In the genomic region with DNA sequence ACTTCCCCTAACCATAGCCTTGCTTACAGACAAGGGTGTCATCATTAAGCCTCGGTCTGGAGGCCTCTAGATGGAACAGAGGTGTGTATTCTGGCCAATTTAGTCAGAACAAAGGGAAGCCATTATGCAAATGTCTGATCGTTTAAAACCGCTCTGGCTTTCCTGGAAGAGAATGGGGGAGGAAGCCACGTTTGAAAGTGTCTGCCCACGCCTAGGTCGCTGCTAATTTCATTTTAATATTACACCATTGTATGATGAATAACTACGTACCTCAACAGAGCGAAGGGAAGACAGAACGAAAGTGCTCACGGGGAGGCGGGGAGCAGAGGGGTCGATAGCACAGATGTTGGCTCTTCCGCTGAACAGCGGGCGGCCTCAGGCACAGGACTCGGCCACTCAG, we compare ENCODE assay signal across 14 cellular contexts. TPM values are rescaled to one million over a fixed set of nuclear protein-coding genes. Genes with fewer than 3 reads are reported as not detected.
DNase-seq lines count a peak whose midpoint lies in the region; ATAC-seq lines count a peak whose summit lies in the region.
"Had no signal": no experiment of that assay in that cellular context is flagged by ENCODE, and none has a peak within 500 bp of the region (broad histone marks: within the 10 kb centered on the region; RNA-seq: fewer than 3 reads in every experiment).

No MANE protein-coding gene starts in this region.

- H3K27ac ChIP-seq in BLaER1 = no peak overlapping the region
- no peak overlapping the region for H3K27ac ChIP-seq in mesenchymal stem cell (ENCODE audit: low read length, poor library complexity, severe bottlenecking)
- H3K27ac ChIP-seq: GM23248, left ventricle myocardium inferior had no signal

- no peaks in the 10 kb centered on the region for H4K20me1 ChIP-seq in BLaER1

- H3K9ac ChIP-seq in BLaER1 = no peak overlapping the region
- no peak overlapping the region for H3K9ac ChIP-seq in mesenchymal stem cell (ENCODE audit: low read length)
- H3K9ac ChIP-seq: GM23248 had no signal

- H2BK120ac ChIP-seq in mesenchymal stem cell (ENCODE audit: low read depth, low read length) = no peak overlapping the region

- no peak overlapping the region for H3K18ac ChIP-seq in mesenchymal stem cell (ENCODE audit: low read depth in 1 of 2, low read length in 2 of 2)

- no peak overlapping the region for H2AFZ ChIP-seq in mesenchymal stem cell (ENCODE audit: low read depth, low read length)
- H2AFZ ChIP-seq: GM23248 had no signal

- no peaks in the 10 kb centered on the region for H3K79me1 ChIP-seq in mesenchymal stem cell (replicated peaks; ENCODE audit: low read length, poor library complexity, severe bottlenecking)

- H2BK15ac ChIP-seq in mesenchymal stem cell (ENCODE audit: low read depth, poor library complexity, severe bottlenecking) = no peak overlapping the region

- no peak overlapping the region for H2BK12ac ChIP-seq in mesenchymal stem cell (ENCODE audit: low read length in 2 of 2)

- 75% methylated on average over 16 of the region's 16 CpGs for WGBS in mesenchymal stem cell

- no peak overlapping the region for H3K4me3 ChIP-seq in BLaER1
- no peak overlapping the region for H3K4me3 ChIP-seq in mesenchymal stem cell (ENCODE audit: insufficient read depth in 1 of 2, low read depth in 1 of 2, low read length in 2 of 2)
- H3K4me3 ChIP-seq: GM23248, left ventricle myocardium inferior had no signal

- no peak for ATAC-seq in HG02571 (IDR thresholded peaks at IDR 0.05; ENCODE audit: unreplicated experiment)

- no peak overlapping the region for H4K8ac ChIP-seq in mesenchymal stem cell (ENCODE audit: low read length)

- no peak overlapping the region for H2BK5ac ChIP-seq in mesenchymal stem cell (ENCODE audit: low read depth, low read length, poor library complexity, severe bottlenecking)

- H3K9me3 ChIP-seq in BLaER1 (no peaks in the 10 kb centered on the region), mesenchymal stem cell (ENCODE audit: control insufficient read depth, low read length) (no peaks in the 10 kb centered on the region)
- H3K9me3 ChIP-seq: BE2C, left ventricle myocardium inferior had no signal

- no peak overlapping the region for H3K14ac ChIP-seq in mesenchymal stem cell (ENCODE audit: low read length in 2 of 2)

- no peak overlapping the region for H3K23ac ChIP-seq in mesenchymal stem cell (ENCODE audit: low read length in 2 of 2)

- no peak overlapping the region for H4K91ac ChIP-seq in mesenchymal stem cell (ENCODE audit: low read length)

- H3K27me3 ChIP-seq in BLaER1 = no peaks in the 10 kb centered on the region
- H3K27me3 ChIP-seq in mesenchymal stem cell (ENCODE audit: control insufficient read depth in 1 of 2, insufficient read depth in 1 of 2, low read length in 2 of 2) = peaks cover 3 to 24% of the 10 kb centered on the region in 2 experiments
- H3K27me3 ChIP-seq: BE2C had no signal

- no peaks in the 10 kb centered on the region for H3K36me3 ChIP-seq in BLaER1
- no peaks in the 10 kb centered on the region for H3K36me3 ChIP-seq in mesenchymal stem cell (ENCODE audit: control insufficient read depth in 1 of 2, insufficient read depth in 2 of 2, low read depth in 1 of 2, low read length in 2 of 2)
- H3K36me3 ChIP-seq: BE2C, left ventricle myocardium inferior had no signal

- H3K4me2 ChIP-seq in BLaER1 (0 out of 2 replicates have a peak overlapping the region, but pooled peaks have one; percentile 12), mesenchymal stem cell (ENCODE audit: low read length, poor library complexity, severe bottlenecking) (no peak overlapping the region)

- DNase-seq in CD1c-positive myeloid dendritic cell (ENCODE audit: extremely low spot score) (peak; percentile 10), mesenchymal stem cell (no peak), COLO668 (lab: John Stamatoyannopoulos, UW; ENCODE audit: unreplicated experiment) (no peak)
- DNase-seq in activated T-cell treated with anti-CD3 and anti-CD28 coated beads, Interleukin-2, amount 50 U/mL, for 48 hours = peak; percentile 32 to 40
- peak; percentile 6 for DNase-seq in stimulated activated CD4-positive, alpha-beta T cell treated with anti-CD3 and anti-CD28 coated beads, Interleukin-12 subunit alpha, Interleukin-12 subunit beta, amount 100 ng/mL, for 4 hours
- DNase-seq: activated CD4-positive, CD25-positive, alpha-beta regulatory T cell treated with anti-CD3 and anti-CD28 coated beads, Interleukin-2, amount 50 U/mL, for 72 hours; BE2C; DMS79 treated with DMSO at 0.1 percent for 48 hours; effector memory CD4-positive, alpha-beta T cell; GM23248; left ventricle myocardium inferior; NCI-H187 treated with DMSO at 0.1 percent for 48 hours had no signal

- 0 out of 2 replicates have a peak, but pooled peaks cover 5% of the 10 kb centered on the region for H3K4me1 ChIP-seq in BLaER1
- no peaks in the 10 kb centered on the region for H3K4me1 ChIP-seq in mesenchymal stem cell (ENCODE audit: control insufficient read depth, insufficient read depth, low read depth, low read length)
- H3K4me1 ChIP-seq: BE2C, left ventricle myocardium inferior had no signal

- no peak overlapping the region for H2AK5ac ChIP-seq in mesenchymal stem cell (ENCODE audit: low read length, severe bottlenecking)

- no peak overlapping the region for H3K4ac ChIP-seq in mesenchymal stem cell (ENCODE audit: low read depth in 1 of 2, low read length in 2 of 2)

RNA-seq across cellular contexts. Expression of a gene that starts 41.1 kb away (rescaled TPM):
- polyA plus RNA-seq in mesenchymal stem cell (2013, experiment 1 of 2) = 0.08 TPM
- 0.11 TPM for polyA plus RNA-seq in mesenchymal stem cell (2013, experiment 2 of 2)
- polyA plus RNA-seq: GM23248 had no signal

RNA-seq across cellular contexts. Expression of a gene that starts 59.7 kb away (rescaled TPM):
- 129 TPM for polyA plus RNA-seq in mesenchymal stem cell (2013, experiment 1 of 2)
- polyA plus RNA-seq in mesenchymal stem cell (2013, experiment 2 of 2) = 133 TPM

Comparison
In these comparisons a context has a peak if more than half of its experiments do, and no peak if none do; other contexts are left out.
1. DNase-seq: peak in CD1c-positive myeloid dendritic cell (single experiment), activated T-cell treated with anti-CD3 and anti-CD28 coated beads, Interleukin-2, amount 50 U/mL, for 48 hours (2 of 2) and stimulated activated CD4-positive, alpha-beta T cell treated with anti-CD3 and anti-CD28 coated beads, Interleukin-12 subunit alpha, Interleukin-12 subunit beta, amount 100 ng/mL, for 4 hours (single experiment); none in mesenchymal stem cell (single experiment) and COLO668 (single experiment).